1 cellular context compared by ENCODE assay signal in the genomic region with DNA sequence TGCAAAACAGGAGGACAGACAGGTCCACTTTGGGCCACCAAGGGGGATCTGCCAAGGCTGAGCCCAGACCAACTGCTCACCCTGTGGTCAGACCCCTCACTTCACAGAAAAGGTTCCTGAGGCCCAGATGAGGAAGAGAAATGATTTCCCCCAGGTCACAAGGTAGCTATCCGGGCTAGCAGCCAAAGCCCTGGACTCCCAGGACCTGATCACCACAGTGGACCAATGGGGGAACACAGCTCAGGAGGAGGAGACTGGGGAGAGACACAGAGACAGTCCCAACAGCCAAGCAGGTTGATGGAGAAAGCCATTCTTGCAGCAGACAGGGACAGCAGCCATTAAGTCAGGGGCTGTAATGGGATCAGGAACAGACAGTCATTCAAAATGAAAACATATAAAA.
TF ChIP-seq lines count a peak whose summit lies in the region.

No MANE protein-coding gene starts in this region.

TF ChIP-seq in SK-N-SH treated with all-trans-retinoic acid at 6 μM for 48 hours, 23 proteins besides CTCF, POLR2A, EP300 and RAD21:
- TF ChIP-seq, protein P1, sequence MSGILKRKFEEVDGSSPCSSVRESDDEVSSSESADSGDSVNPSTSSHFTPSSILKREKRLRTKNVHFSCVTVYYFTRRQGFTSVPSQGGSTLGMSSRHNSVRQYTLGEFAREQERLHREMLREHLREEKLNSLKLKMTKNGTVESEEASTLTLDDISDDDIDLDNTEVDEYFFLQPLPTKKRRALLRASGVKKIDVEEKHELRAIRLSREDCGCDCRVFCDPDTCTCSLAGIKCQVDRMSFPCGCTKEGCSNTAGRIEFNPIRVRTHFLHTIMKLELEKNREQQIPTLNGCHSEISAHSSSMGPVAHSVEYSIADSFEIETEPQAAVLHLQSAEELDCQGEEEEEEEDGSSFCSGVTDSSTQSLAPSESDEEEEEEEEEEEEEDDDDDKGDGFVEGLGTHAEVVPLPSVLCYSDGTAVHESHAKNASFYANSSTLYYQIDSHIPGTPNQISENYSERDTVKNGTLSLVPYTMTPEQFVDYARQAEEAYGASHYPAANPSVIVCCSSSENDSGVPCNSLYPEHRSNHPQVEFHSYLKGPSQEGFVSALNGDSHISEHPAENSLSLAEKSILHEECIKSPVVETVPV (CRISPR knock-in tag; IDR thresholded peaks at IDR 0.05) = no peak
- TF ChIP-seq GLIS3 (CRISPR knock-in tag; IDR thresholded peaks at IDR 0.05) = no peak
- TF ChIP-seq, protein P2, sequence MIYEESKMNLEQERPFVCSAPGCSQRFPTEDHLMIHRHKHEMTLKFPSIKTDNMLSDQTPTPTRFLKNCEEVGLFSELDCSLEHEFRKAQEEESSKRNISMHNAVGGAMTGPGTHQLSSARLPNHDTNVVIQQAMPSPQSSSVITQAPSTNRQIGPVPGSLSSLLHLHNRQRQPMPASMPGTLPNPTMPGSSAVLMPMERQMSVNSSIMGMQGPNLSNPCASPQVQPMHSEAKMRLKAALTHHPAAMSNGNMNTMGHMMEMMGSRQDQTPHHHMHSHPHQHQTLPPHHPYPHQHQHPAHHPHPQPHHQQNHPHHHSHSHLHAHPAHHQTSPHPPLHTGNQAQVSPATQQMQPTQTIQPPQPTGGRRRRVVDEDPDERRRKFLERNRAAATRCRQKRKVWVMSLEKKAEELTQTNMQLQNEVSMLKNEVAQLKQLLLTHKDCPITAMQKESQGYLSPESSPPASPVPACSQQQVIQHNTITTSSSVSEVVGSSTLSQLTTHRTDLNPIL (CRISPR knock-in tag; IDR thresholded peaks at IDR 0.05; ENCODE audit: low read depth) = no peak
- TF ChIP-seq TCF4 (CRISPR knock-in tag; IDR thresholded peaks at IDR 0.05; ENCODE audit: borderline replicate concordance) = no peak
- TF ChIP-seq ISL1 (CRISPR knock-in tag; IDR thresholded peaks at IDR 0.05) = no peak
- TF ChIP-seq CSDC2 (CRISPR knock-in tag; IDR thresholded peaks at IDR 0.05) = no peak
- no peak for TF ChIP-seq PPARA (CRISPR knock-in tag; IDR thresholded peaks at IDR 0.05; ENCODE audit: borderline replicate concordance)
- no peak for TF ChIP-seq TOX (CRISPR knock-in tag; IDR thresholded peaks at IDR 0.05; ENCODE audit: borderline replicate concordance)
- TF ChIP-seq, protein P3, sequence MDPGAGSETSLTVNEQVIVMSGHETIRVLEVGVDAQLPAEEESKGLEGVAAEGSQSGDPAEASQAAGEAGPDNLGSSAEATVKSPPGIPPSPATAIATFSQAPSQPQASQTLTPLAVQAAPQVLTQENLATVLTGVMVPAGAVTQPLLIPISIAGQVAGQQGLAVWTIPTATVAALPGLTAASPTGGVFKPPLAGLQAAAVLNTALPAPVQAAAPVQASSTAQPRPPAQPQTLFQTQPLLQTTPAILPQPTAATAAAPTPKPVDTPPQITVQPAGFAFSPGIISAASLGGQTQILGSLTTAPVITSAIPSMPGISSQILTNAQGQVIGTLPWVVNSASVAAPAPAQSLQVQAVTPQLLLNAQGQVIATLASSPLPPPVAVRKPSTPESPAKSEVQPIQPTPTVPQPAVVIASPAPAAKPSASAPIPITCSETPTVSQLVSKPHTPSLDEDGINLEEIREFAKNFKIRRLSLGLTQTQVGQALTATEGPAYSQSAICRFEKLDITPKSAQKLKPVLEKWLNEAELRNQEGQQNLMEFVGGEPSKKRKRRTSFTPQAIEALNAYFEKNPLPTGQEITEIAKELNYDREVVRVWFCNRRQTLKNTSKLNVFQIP (CRISPR knock-in tag; IDR thresholded peaks at IDR 0.05; ENCODE audit: borderline replicate concordance, low read depth) = no peak
- no peak for TF ChIP-seq RARB (CRISPR knock-in tag; IDR thresholded peaks at IDR 0.05)
- TF ChIP-seq ZFP3 (CRISPR knock-in tag; IDR thresholded peaks at IDR 0.05) = no peak
- TF ChIP-seq, protein P4, sequence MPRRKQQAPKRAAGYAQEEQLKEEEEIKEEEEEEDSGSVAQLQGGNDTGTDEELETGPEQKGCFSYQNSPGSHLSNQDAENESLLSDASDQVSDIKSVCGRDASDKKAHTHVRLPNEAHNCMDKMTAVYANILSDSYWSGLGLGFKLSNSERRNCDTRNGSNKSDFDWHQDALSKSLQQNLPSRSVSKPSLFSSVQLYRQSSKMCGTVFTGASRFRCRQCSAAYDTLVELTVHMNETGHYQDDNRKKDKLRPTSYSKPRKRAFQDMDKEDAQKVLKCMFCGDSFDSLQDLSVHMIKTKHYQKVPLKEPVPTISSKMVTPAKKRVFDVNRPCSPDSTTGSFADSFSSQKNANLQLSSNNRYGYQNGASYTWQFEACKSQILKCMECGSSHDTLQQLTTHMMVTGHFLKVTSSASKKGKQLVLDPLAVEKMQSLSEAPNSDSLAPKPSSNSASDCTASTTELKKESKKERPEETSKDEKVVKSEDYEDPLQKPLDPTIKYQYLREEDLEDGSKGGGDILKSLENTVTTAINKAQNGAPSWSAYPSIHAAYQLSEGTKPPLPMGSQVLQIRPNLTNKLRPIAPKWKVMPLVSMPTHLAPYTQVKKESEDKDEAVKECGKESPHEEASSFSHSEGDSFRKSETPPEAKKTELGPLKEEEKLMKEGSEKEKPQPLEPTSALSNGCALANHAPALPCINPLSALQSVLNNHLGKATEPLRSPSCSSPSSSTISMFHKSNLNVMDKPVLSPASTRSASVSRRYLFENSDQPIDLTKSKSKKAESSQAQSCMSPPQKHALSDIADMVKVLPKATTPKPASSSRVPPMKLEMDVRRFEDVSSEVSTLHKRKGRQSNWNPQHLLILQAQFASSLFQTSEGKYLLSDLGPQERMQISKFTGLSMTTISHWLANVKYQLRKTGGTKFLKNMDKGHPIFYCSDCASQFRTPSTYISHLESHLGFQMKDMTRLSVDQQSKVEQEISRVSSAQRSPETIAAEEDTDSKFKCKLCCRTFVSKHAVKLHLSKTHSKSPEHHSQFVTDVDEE (CRISPR knock-in tag; IDR thresholded peaks at IDR 0.05) = no peak
- no peak for TF ChIP-seq ESRRG (CRISPR knock-in tag; IDR thresholded peaks at IDR 0.05)
